Comparison of ENCODE assay signal across 31 cellular contexts in the genomic region with DNA sequence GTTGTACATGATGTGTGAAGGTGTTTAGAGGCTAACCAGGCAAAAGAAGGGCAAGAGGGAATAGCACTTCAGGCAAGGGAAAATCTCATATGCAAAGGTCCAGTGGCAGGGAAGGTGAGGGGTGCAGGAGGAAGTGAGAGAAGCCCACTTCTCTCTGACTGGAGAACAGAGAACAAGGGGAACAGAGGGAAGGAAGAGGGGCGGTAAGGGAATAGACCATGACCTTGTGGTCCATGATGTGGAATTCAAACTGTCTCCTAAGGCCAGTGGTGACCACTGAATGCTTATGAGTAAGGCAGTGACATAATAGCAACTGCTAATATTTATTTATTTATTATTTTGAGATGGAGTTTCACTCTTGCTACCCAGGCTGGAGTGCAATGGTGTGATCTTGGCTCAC. TPM values are rescaled to one million over a fixed set of nuclear protein-coding genes. Genes with fewer than 3 reads are reported as not detected.
DNase-seq lines count a peak whose midpoint lies in the region; ATAC-seq, FAIRE-seq and TF ChIP-seq lines count a peak whose summit lies in the region.
"Had no signal": no experiment of that assay in that cellular context is flagged by ENCODE, and none has a peak within 500 bp of the region (broad histone marks: within the 10 kb centered on the region; RNA-seq: fewer than 3 reads in every experiment).

No MANE protein-coding gene starts in this region.

- no peak for TF ChIP-seq POLR2A in A549 (IDR thresholded peaks at IDR 0.05; ENCODE audit: low read length)

- H3K27me3 ChIP-seq in HL-60 (ENCODE audit: insufficient read depth, poor library complexity, severe bottlenecking) (no peaks in the 10 kb centered on the region), hepatocyte (no peaks in the 10 kb centered on the region)
- H3K27me3 ChIP-seq: gastrocnemius medialis, suprapubic skin, upper lobe of right lung had no signal

- no peaks in the 10 kb centered on the region for H3K36me3 ChIP-seq in hepatocyte (replicated peaks; ENCODE audit: insufficient read depth, low read depth)
- H3K36me3 ChIP-seq: gastrocnemius medialis, suprapubic skin, upper lobe of right lung had no signal

- H3K4me3 ChIP-seq in A549 (no peak overlapping the region), HL-60 (replicated peaks; ENCODE audit: insufficient read depth, low read length) (no peak overlapping the region), hepatocyte (no peak overlapping the region)
- H3K4me3 ChIP-seq: gastrocnemius medialis, suprapubic skin, upper lobe of right lung had no signal

- no peaks in the 10 kb centered on the region for H3K9me3 Mint-ChIP-seq in activated T-helper 17 cell treated with anti-CD3 and anti-CD28 coated beads, Interleukin-2, amount 50 U/mL, for 72 hours
- H3K9me3 Mint-ChIP-seq: activated T-helper 2 cell treated with anti-CD3 and anti-CD28 coated beads, Interferon-gamma antibody, Interleukin-2, Interleukin-4, amounts not matched to agents 10 μg/mL and 5 μg/mL and 100 μg/mL, durations not matched to agents 14 hours and 24 hours and 36 hours; nephron progenitor cell; T-helper 1 cell treated with Interleukin-12 subunit alpha and Interleukin-12 subunit beta and Interleukin-4 antibody, amounts not matched to agents 30 μg/mL and 1 μg/mL, for 36 hours had no signal

- peak overlapping the region; percentile 81 to 84 for H3K27ac ChIP-seq in A549
- peak overlapping the region; percentile 91 for H3K27ac ChIP-seq in HL-60 (replicated peaks)
- H3K27ac ChIP-seq in hepatocyte: peak overlapping the region; percentile 78
- H3K27ac ChIP-seq: 22Rv1, suprapubic skin had no signal

- POLR2A ChIA-PET in A549 (lab: Yijun Ruan, JAX): no interaction called here

- H3K4me2 ChIP-seq in A549: no peak overlapping the region
- H3K4me2 ChIP-seq in hepatocyte: no peak overlapping the region
- H3K4me2 ChIP-seq: SK-N-SH had no signal

- H3K9me3 ChIP-seq in A549 (no peaks in the 10 kb centered on the region), hepatocyte (ENCODE audit: low read depth) (no peaks in the 10 kb centered on the region)
- H3K9me3 ChIP-seq: Caco-2, gastrocnemius medialis, SK-N-SH, suprapubic skin, upper lobe of right lung had no signal

- H3K79me2 ChIP-seq in hepatocyte: no peaks in the 10 kb centered on the region

- H4K20me1 ChIP-seq in hepatocyte (ENCODE audit: insufficient read depth, poor library complexity, severe bottlenecking): no peaks in the 10 kb centered on the region

- no peaks in the 10 kb centered on the region for H3K36me3 Mint-ChIP-seq in activated T-helper 17 cell treated with anti-CD3 and anti-CD28 coated beads, Interleukin-2, amount 50 U/mL, for 72 hours (ENCODE audit: low read depth)

- intact Hi-C loops in Right ventricle myocardium superior (cut with DNase I): no loop called here

- ATAC-seq in A549: no peak
- no peak for ATAC-seq in activated T-helper 17 cell treated with anti-CD3 and anti-CD28 coated beads, Interleukin-2, amount 50 U/mL, for 72 hours (replicated peaks)
- no peak for ATAC-seq in HG03457 (IDR thresholded peaks at IDR 0.05; ENCODE audit: unreplicated experiment)
- ATAC-seq in HG03039 (IDR thresholded peaks at IDR 0.05; ENCODE audit: unreplicated experiment): no peak
- ATAC-seq in Right ventricle myocardium superior (ENCODE audit: poor library complexity): no peak
- ATAC-seq: gastrocnemius medialis; HepG2; left colon; stimulated activated naive B cell treated with anti-CD40 and anti-IgM and Interleukin-4, amounts not matched to agents 10 μg/mL and 1 μg/mL and 100 μg/mL, for 72 hours; upper lobe of right lung had no signal

- CTCF ChIA-PET in A549 (lab: Yijun Ruan, JAX): interaction anchor here (0.7 to 1.4 kb wide), 2 partner anchors 82 to 111 kb away, joined by 3 to 4 read pairs; no protein-coding TSS in a partner anchor

- TF ChIP-seq RAD21 in A549 (conservative IDR thresholded peaks at IDR 0.05 in 1 of 2, IDR thresholded peaks at IDR 0.05 in 1 of 2): no peak

- H3K9me2 ChIP-seq in hepatocyte (replicated peaks; ENCODE audit: insufficient read depth): no peaks in the 10 kb centered on the region
- H3K9me2 ChIP-seq: SK-N-SH had no signal

- TF ChIP-seq EP300 in A549 (IDR thresholded peaks at IDR 0.05): no peak

- H2AFZ ChIP-seq in hepatocyte: no peak overlapping the region

- 100% methylated on average over 1 of the region's 1 CpG for WGBS in A549 (ENCODE audit: missing lambda C conversion rate)
- WGBS in hepatocyte (ENCODE audit: low lambda C conversion rate, missing lambda C conversion rate): 100% methylated on average over 1 of the region's 1 CpG

- no peak for FAIRE-seq in A549 (lab: Jason Lieb, UNC)
- FAIRE-seq: bronchial epithelial cell, endothelial cell of umbilical vein, HepG2 had no signal

- peak overlapping the region; percentile 26 for H3K27ac Mint-ChIP-seq in activated T-helper 17 cell treated with anti-CD3 and anti-CD28 coated beads, Interleukin-2, amount 50 U/mL, for 72 hours
- H3K27ac Mint-ChIP-seq: activated T-helper 2 cell treated with anti-CD3 and anti-CD28 coated beads, Interferon-gamma antibody, Interleukin-2, Interleukin-4, amounts not matched to agents 10 μg/mL and 5 μg/mL and 100 μg/mL, durations not matched to agents 14 hours and 24 hours and 36 hours; nephron progenitor cell; stimulated activated naive B cell treated with anti-CD40 and anti-IgM and Interleukin-4, amounts not matched to agents 10 μg/mL and 1 μg/mL and 100 μg/mL, for 72 hours; T-helper 1 cell treated with Interleukin-12 subunit alpha and Interleukin-12 subunit beta and Interleukin-4 antibody, amounts not matched to agents 30 μg/mL and 1 μg/mL, for 36 hours had no signal

- H3K4me1 ChIP-seq in A549: peaks cover 57% of the 10 kb centered on the region
- peaks cover 13% of the 10 kb centered on the region for H3K4me1 ChIP-seq in hepatocyte (ENCODE audit: insufficient read depth)
- H3K4me1 ChIP-seq: gastrocnemius medialis had no signal

- TF ChIP-seq CTCF in A549 (IDR thresholded peaks at IDR 0.05) (no peak), HL-60 (IDR thresholded peaks at IDR 0.05; ENCODE audit: insufficient read depth, low read length) (no peak), hepatocyte (IDR thresholded peaks at IDR 0.05; ENCODE audit: poor library complexity) (no peak)

- DNase-seq in A549 (ENCODE audit: low read depth in 1 of 2, low spot score in 1 of 2): no peak
- DNase-seq in HL-60 (ENCODE audit: low read depth in 1 of 2, low spot score in 1 of 2): no peak
- no peak for DNase-seq in hepatocyte (ENCODE audit: low spot score)
- DNase-seq in Right ventricle myocardium superior: no peak
- no peak for DNase-seq in NCI-H1092 (lab: John Stamatoyannopoulos, UW)
- DNase-seq: activated naive CD4-positive, alpha-beta T cell treated with anti-CD3 and anti-CD28 coated beads, Interleukin-2, amount 50 U/mL, for 16 hours; C1 segment of cervical spinal cord; Caco-2; gastrocnemius medialis; GF-D8; GOT3; hypothalamus; left colon; NCI-H1105; NCI-H187 treated with DMSO at 0.1 percent for 48 hours; NCI-H2171 treated with DMSO at 0.1 percent for 48 hours; NCI-H510A treated with DMSO at 0.1 percent for 48 hours; nephron progenitor cell; SK-N-SH; stimulated activated naive B cell treated with anti-CD40 and anti-IgM and Interleukin-4, amounts not matched to agents 10 μg/mL and 1 μg/mL and 100 μg/mL, for 72 hours; upper lobe of right lung had no signal

- no peaks in the 10 kb centered on the region for H3K4me1 Mint-ChIP-seq in activated T-helper 17 cell treated with anti-CD3 and anti-CD28 coated beads, Interleukin-2, amount 50 U/mL, for 72 hours

- no peak overlapping the region for H3K4me3 Mint-ChIP-seq in activated T-helper 17 cell treated with anti-CD3 and anti-CD28 coated beads, Interleukin-2, amount 50 U/mL, for 72 hours
- H3K4me3 Mint-ChIP-seq: nephron progenitor cell; stimulated activated naive B cell treated with anti-CD40 and anti-IgM and Interleukin-4, amounts not matched to agents 10 μg/mL and 1 μg/mL and 100 μg/mL, for 72 hours; T-helper 1 cell treated with Interleukin-12 subunit alpha and Interleukin-12 subunit beta and Interleukin-4 antibody, amounts not matched to agents 30 μg/mL and 1 μg/mL, for 36 hours had no signal

- peaks cover 3% of the 10 kb centered on the region for H3K27me3 Mint-ChIP-seq in activated T-helper 17 cell treated with anti-CD3 and anti-CD28 coated beads, Interleukin-2, amount 50 U/mL, for 72 hours

TF ChIP-seq in A549, 52 proteins besides CTCF, POLR2A, EP300 and RAD21 (continues in another document):
- TF ChIP-seq TP53 (CRISPR knock-in tag; IDR thresholded peaks at IDR 0.05) (no peak), ZNF302 (CRISPR knock-in tag; IDR thresholded peaks at IDR 0.05) (no peak), MAFK (IDR thresholded peaks at IDR 0.05; ENCODE audit: partially characterized antibody) (no peak), TFCP2L1 (CRISPR knock-in tag; IDR thresholded peaks at IDR 0.05) (no peak), SMC3 (IDR thresholded peaks at IDR 0.05) (no peak), FOXS1 (CRISPR knock-in tag; IDR thresholded peaks at IDR 0.05) (no peak), RFX5 (IDR thresholded peaks at IDR 0.05) (no peak), HES2 (IDR thresholded peaks at IDR 0.05) (no peak), ATOH8 (CRISPR knock-in tag; IDR thresholded peaks at IDR 0.05; ENCODE audit: low read depth) (no peak), ESRRA (IDR thresholded peaks at IDR 0.05; ENCODE audit: borderline replicate concordance, low read length) (no peak), HOXB13 (CRISPR knock-in tag; IDR thresholded peaks at IDR 0.05; ENCODE audit: low read depth) (no peak), NPAS2 (CRISPR knock-in tag; IDR thresholded peaks at IDR 0.05; ENCODE audit: borderline replicate concordance) (no peak), FOSB (CRISPR knock-in tag; IDR thresholded peaks at IDR 0.05) (no peak)

RNA-seq across cellular contexts. Expression of gene SLC9A8, which starts 20.6 kb away (rescaled TPM):
- 5.0 and 7.4 TPM in 2 replicates for polyA plus RNA-seq in A549 (2011; rRNA removed)
- 3.1 and 4.3 TPM in 2 replicates for polyA plus RNA-seq in A549 (2012; cell fraction: cytosol; rRNA removed)
- polyA plus RNA-seq in A549 (2012; cell fraction: nucleus; rRNA removed): 18.0 and 20.7 TPM in 2 replicates
- polyA plus RNA-seq in A549 (2017; fragmentation: RNase III; extraction: RNeasy Plus Mini Kit Qiagen cat#74134 plus additional on column Dnase treatment): 7.9 to 9.5 TPM (median 7.9 TPM) in 3 replicates
- polyA minus RNA-seq in A549 (2011; rRNA and poly(A)+ RNA removed): 10.9 and 20.7 TPM in 2 replicates
- total RNA-seq in activated T-helper 17 cell treated with anti-CD3 and anti-CD28 coated beads, Interleukin-2, amount 50 U/mL, for 72 hours: 10 to 100 TPM; 17.7 to 18.3 TPM
- 6.7 and 10.4 TPM in 2 replicates for total RNA-seq in hepatocyte
- 4.9 and 8.2 TPM in 2 replicates for polyA plus RNA-seq in hepatocyte
- 5.1 TPM for total RNA-seq in Right ventricle myocardium superior
